ENCODE assay signal across 1 cellular context in genomic region chr16:72897707-72898106, GRCh38.
TF ChIP-seq lines count a peak whose summit lies in the region.

No MANE protein-coding gene starts in this region.

TF ChIP-seq in HepG2, 621 proteins besides CTCF, POLR2A, EP300 and RAD21 (continued from another document):
- no peak for TF ChIP-seq ZNF530 (CRISPR knock-in tag; IDR thresholded peaks at IDR 0.05; ENCODE audit: low read depth)
- TF ChIP-seq ZBTB1 (CRISPR knock-in tag; IDR thresholded peaks at IDR 0.05; ENCODE audit: borderline replicate concordance): no peak
- no peak for TF ChIP-seq MED8 (CRISPR knock-in tag; IDR thresholded peaks at IDR 0.05; ENCODE audit: insufficient replicate concordance)
- TF ChIP-seq KLF12 (CRISPR knock-in tag; IDR thresholded peaks at IDR 0.05; ENCODE audit: borderline replicate concordance): no peak
- no peak for TF ChIP-seq FIP1L1 (IDR thresholded peaks at IDR 0.05; ENCODE audit: borderline replicate concordance, insufficient read depth, low read depth, low read length)
- no peak for TF ChIP-seq RBM39 (IDR thresholded peaks at IDR 0.05; ENCODE audit: low read depth, low read length, poor library complexity, severe bottlenecking)
- no peak for TF ChIP-seq ZNF792 (CRISPR knock-in tag; IDR thresholded peaks at IDR 0.05)
- TF ChIP-seq BRF2 (CRISPR knock-in tag; IDR thresholded peaks at IDR 0.05): no peak
TF ChIP-seq in HepG2: peak in this region for 2.
